11 cellular contexts compared by ENCODE assay signal in genomic region chr1:23184203-23184602, GRCh38. TPM values are rescaled to one million over a fixed set of nuclear protein-coding genes. Genes with fewer than 3 reads are reported as not detected.
A peak's percentile ranks its signal among the peaks of the same experiment; 100 is the strongest.
DNase-seq lines count a peak whose midpoint lies in the region; ATAC-seq and TF ChIP-seq lines count a peak whose summit lies in the region.
"Had no signal": no experiment of that assay in that cellular context is flagged by ENCODE, and none has a peak within 500 bp of the region (broad histone marks: within the 10 kb centered on the region; RNA-seq: fewer than 3 reads in every experiment).

No MANE protein-coding gene starts in this region.

- H3K27me3 Mint-ChIP-seq in stimulated activated naive CD8-positive, alpha-beta T cell treated with anti-CD3 and anti-CD28 coated beads, Interleukin-15, amount 100 ng/mL, for 72 hours: peaks cover 27% of the 10 kb centered on the region

- peak overlapping the region in 1 of 2 donors; percentile 62 for H3K27ac Mint-ChIP-seq in stimulated activated naive CD8-positive, alpha-beta T cell treated with anti-CD3 and anti-CD28 coated beads, Interleukin-15, amount 100 ng/mL, for 72 hours
- H3K27ac Mint-ChIP-seq: H9 had no signal

- peak overlapping the region; percentile 50 to 73 for H3K4me3 Mint-ChIP-seq in stimulated activated naive CD8-positive, alpha-beta T cell treated with anti-CD3 and anti-CD28 coated beads, Interleukin-15, amount 100 ng/mL, for 72 hours

- H3K4me3 ChIP-seq in ascending aorta: peak overlapping the region; percentile 45 to 50
- peak overlapping the region; percentile 35 to 59 for H3K4me3 ChIP-seq in muscle layer of duodenum (ENCODE audit: low read depth in 1 of 2, low read length in 2 of 2)

- H3K27me3 ChIP-seq in ascending aorta (no peaks in the 10 kb centered on the region), muscle layer of duodenum (ENCODE audit: low read depth, low read length) (no peaks in the 10 kb centered on the region)

- peaks cover 8% of the 10 kb centered on the region for H3K4me1 Mint-ChIP-seq in stimulated activated naive CD8-positive, alpha-beta T cell treated with anti-CD3 and anti-CD28 coated beads, Interleukin-15, amount 100 ng/mL, for 72 hours

- H3K36me3 ChIP-seq in ascending aorta: no peaks in the 10 kb centered on the region
- H3K36me3 ChIP-seq in muscle layer of duodenum (ENCODE audit: control insufficient read depth in 1 of 2, insufficient read depth in 2 of 2, low read length in 2 of 2): no peaks in the 10 kb centered on the region

- DNase-seq in stimulated activated naive CD8-positive, alpha-beta T cell treated with anti-CD3 and anti-CD28 coated beads, Interleukin-15, amount 100 ng/mL, for 72 hours: no peak
- DNase-seq in stimulated activated naive CD8-positive, alpha-beta T cell treated with anti-CD3 and anti-CD28 coated beads, Interleukin-15, Interleukin-2, amounts not matched to agents 100 U/mL and 50 U/mL, for 24 hours: no peak
- no peak for DNase-seq in ascending aorta (ENCODE audit: low spot score in 2 of 2)
- no peak for DNase-seq in NCI-H2171 treated with DMSO at 0.1 percent for 48 hours (lab: John Stamatoyannopoulos, UW)
- DNase-seq in left colon: no peak
- DNase-seq in stimulated activated naive CD4-positive, alpha-beta T cell treated with Interleukin-2 at 50 U/mL for 16 hours (lab: John Stamatoyannopoulos, UW): no peak
- DNase-seq in dermis blood vessel endothelial cell: no peak
- DNase-seq: islet precursor cell had no signal

- peaks cover 0 to 3% of the 10 kb centered on the region in 2 donors for H3K4me1 ChIP-seq in ascending aorta
- H3K4me1 ChIP-seq in muscle layer of duodenum (ENCODE audit: control insufficient read depth in 1 of 2, insufficient read depth in 2 of 2, low read length in 2 of 2): no peaks in the 10 kb centered on the region

- H3K27ac ChIP-seq in ascending aorta (no peak overlapping the region), muscle layer of duodenum (ENCODE audit: low read length) (no peak overlapping the region)

- no peak for TF ChIP-seq CTCF in ascending aorta (IDR thresholded peaks at IDR 0.05)

- intact Hi-C loops in ascending aorta (cut with DNase I) (loop anchor here (1.0 kb wide), 1 partner anchor 86 kb away; no protein-coding TSS in a partner anchor), left colon (cut with DNase I, micrococcal nuclease) (loop anchor here in 1 of 2 donors (2.0 kb wide), 1 partner anchor 83 kb away; no protein-coding TSS in a partner anchor)

- no peaks in the 10 kb centered on the region for H3K9me3 Mint-ChIP-seq in stimulated activated naive CD8-positive, alpha-beta T cell treated with anti-CD3 and anti-CD28 coated beads, Interleukin-15, amount 100 ng/mL, for 72 hours
- H3K9me3 Mint-ChIP-seq: H9 had no signal

- H3K9me3 ChIP-seq in ascending aorta (no peaks in the 10 kb centered on the region), muscle layer of duodenum (ENCODE audit: control insufficient read depth in 1 of 2, low read length in 2 of 2) (no peaks in the 10 kb centered on the region)

- ATAC-seq in stimulated activated naive CD8-positive, alpha-beta T cell treated with anti-CD3 and anti-CD28 coated beads, Interleukin-15, amount 100 ng/mL, for 72 hours: no peak
- no peak for ATAC-seq in stimulated activated naive CD8-positive, alpha-beta T cell treated with anti-CD3 and anti-CD28 coated beads, Interleukin-15, Interleukin-2, amounts not matched to agents 100 U/mL and 50 U/mL, for 24 hours
- ATAC-seq in left colon: no peak

RNA-seq across cellular contexts. Expression of gene LUZP1, which starts 15.5 kb away (rescaled TPM):
- total RNA-seq in ascending aorta: 18.0 TPM
- 10 to 100 TPM; 43.7 to 57.8 TPM for total RNA-seq in left colon
- total RNA-seq in dermis blood vessel endothelial cell: 51.9 and 66.4 TPM in 2 replicates

RNA-seq across cellular contexts. Expression of gene HTR1D, which starts 33.1 kb away (rescaled TPM):
- total RNA-seq in ascending aorta (not detected), left colon (1 to 10 TPM in 1 of 2 donors, under 1 TPM in 1; 0.46 to 1.1 TPM), dermis blood vessel endothelial cell (0.28 and 0.85 TPM in 2 replicates)
- total RNA-seq: subcutaneous adipose tissue had no signal
